In genomic region chr7:105675873-105676484, GRCh38 we compare ENCODE assay signal across 9 cellular contexts.
DNase-seq lines count a peak whose midpoint lies in the region; ATAC-seq and TF ChIP-seq lines count a peak whose summit lies in the region.
"Had no signal": no experiment of that assay in that cellular context is flagged by ENCODE, and none has a peak within 500 bp of the region (broad histone marks: within the 10 kb centered on the region; RNA-seq: fewer than 3 reads in every experiment).

No MANE protein-coding gene starts in this region.

- no peak overlapping the region for H3K27ac ChIP-seq in breast epithelium

- H3K36me3 ChIP-seq in breast epithelium (no peaks in the 10 kb centered on the region), MG63 (no peaks in the 10 kb centered on the region)

- DNase-seq in DMS53 treated with DMSO at 0.1 percent for 48 hours (lab: John Stamatoyannopoulos, UW; ENCODE audit: unreplicated experiment): peak; percentile 92
- peak; percentile 43 for DNase-seq in T follicular helper cell (ENCODE audit: low read depth)
- peak; percentile 56 for DNase-seq in activated naive CD4-positive, alpha-beta T cell treated with Interleukin-2 at 50 U/mL for 16 hours
- DNase-seq in stimulated activated CD4-positive, alpha-beta T cell treated with anti-CD3 and anti-CD28 coated beads, Interleukin-2, amount 100 ng/mL, for 24 hours: peak; percentile 51 to 62
- DNase-seq in HEK293T (ENCODE audit: extremely low spot score): no peak
- no peak for DNase-seq in breast epithelium (ENCODE audit: low spot score in 2 of 2)
- DNase-seq in MG63: no peak

- H3K27me3 ChIP-seq in breast epithelium: no peaks in the 10 kb centered on the region
- no peaks in the 10 kb centered on the region for H3K27me3 ChIP-seq in MG63

- H3K4me3 ChIP-seq in breast epithelium (no peak overlapping the region), MG63 (no peak overlapping the region)

- ATAC-seq in HG03457 (IDR thresholded peaks at IDR 0.05; ENCODE audit: unreplicated experiment): no peak
- ATAC-seq: SK-N-SH treated with all-trans-retinoic acid at 6 μM for 48 hours had no signal

- no peaks in the 10 kb centered on the region for H3K9me3 ChIP-seq in breast epithelium
- H3K9me3 ChIP-seq in MG63: no peaks in the 10 kb centered on the region

- TF ChIP-seq CTCF in breast epithelium (IDR thresholded peaks at IDR 0.05): no peak

- intact Hi-C loops in breast epithelium (cut with DNase I; ENCODE audit: low total_unique reads): no loop called here

- no peak for TF ChIP-seq POLR2A in breast epithelium (IDR thresholded peaks at IDR 0.05)

- CTCF ChIA-PET in HEK293T (lab: Yijun Ruan, JAX): no interaction called here

- POLR2A ChIA-PET in HEK293T (lab: Yijun Ruan, JAX): no interaction called here

- peaks cover 0 to 13% of the 10 kb centered on the region in 2 donors for H3K4me1 ChIP-seq in breast epithelium

TF ChIP-seq in HEK293T, 16 proteins besides CTCF, POLR2A, EP300 and RAD21:
- TF ChIP-seq HDGF (IDR thresholded peaks at IDR 0.05; ENCODE audit: borderline replicate concordance) (no peak), FOXM1 (IDR thresholded peaks at IDR 0.05; ENCODE audit: borderline replicate concordance) (no peak), L3MBTL2 (conservative IDR thresholded peaks at IDR 0.05) (no peak), ARNT (IDR thresholded peaks at IDR 0.05) (no peak), CTBP1 (IDR thresholded peaks at IDR 0.05; ENCODE audit: borderline replicate concordance) (no peak), TARDBP (IDR thresholded peaks at IDR 0.05) (no peak), ELF4 (IDR thresholded peaks at IDR 0.05) (no peak), FOXK2 (IDR thresholded peaks at IDR 0.05) (no peak), ZNF384 (IDR thresholded peaks at IDR 0.05) (no peak), SUZ12 (IDR thresholded peaks at IDR 0.05) (no peak), PKNOX1 (IDR thresholded peaks at IDR 0.05) (no peak)

Comparison
In these comparisons a context has a peak if more than half of its experiments do, and no peak if none do; other contexts are left out.
1. DNase-seq: peak in DMS53 treated with DMSO at 0.1 percent for 48 hours (single experiment), T follicular helper cell (single experiment), activated naive CD4-positive, alpha-beta T cell treated with Interleukin-2 at 50 U/mL for 16 hours (single experiment) and stimulated activated CD4-positive, alpha-beta T cell treated with anti-CD3 and anti-CD28 coated beads, Interleukin-2, amount 100 ng/mL, for 24 hours (2 of 2); none in HEK293T (single experiment), breast epithelium (0 of 2) and MG63 (single experiment).